Comparison of ENCODE assay signal across 1 cellular context in the genomic region with DNA sequence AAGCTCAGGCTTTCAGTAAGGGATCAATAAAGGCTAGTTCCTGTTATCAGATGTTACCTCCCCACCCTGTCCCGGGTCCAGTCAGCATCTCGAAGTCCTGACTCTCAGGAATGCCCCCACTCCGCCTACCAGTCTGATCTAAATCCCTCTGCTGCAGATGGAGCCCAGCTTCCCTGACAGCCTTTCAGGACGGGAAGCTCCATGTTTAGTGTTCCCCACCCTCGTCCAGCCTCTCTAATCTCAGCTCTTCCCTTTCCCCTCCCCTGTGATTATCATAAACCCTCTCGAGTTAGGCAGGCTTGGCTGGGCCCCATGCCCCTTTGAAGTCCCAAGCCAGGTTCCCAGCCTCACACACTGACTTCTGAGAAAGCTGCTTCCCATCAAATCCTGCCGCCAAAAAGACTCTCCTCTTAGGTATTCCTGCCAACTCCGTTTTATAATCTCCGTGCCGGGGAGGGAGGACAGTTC.
TF ChIP-seq lines count a peak whose summit lies in the region.

No MANE protein-coding gene starts in this region.

TF ChIP-seq in H1, 55 proteins besides CTCF, POLR2A, EP300 and RAD21 (continued from another document):
- TF ChIP-seq, protein P1, sequence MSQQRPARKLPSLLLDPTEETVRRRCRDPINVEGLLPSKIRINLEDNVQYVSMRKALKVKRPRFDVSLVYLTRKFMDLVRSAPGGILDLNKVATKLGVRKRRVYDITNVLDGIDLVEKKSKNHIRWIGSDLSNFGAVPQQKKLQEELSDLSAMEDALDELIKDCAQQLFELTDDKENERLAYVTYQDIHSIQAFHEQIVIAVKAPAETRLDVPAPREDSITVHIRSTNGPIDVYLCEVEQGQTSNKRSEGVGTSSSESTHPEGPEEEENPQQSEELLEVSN (IDR thresholded peaks at IDR 0.05) = 0 out of 2 replicates have a peak, but pooled peaks have one; percentile 31
TF ChIP-seq in H1: peak in this region for 1.
